Comparison of ENCODE assay signal across 7 cellular contexts in the genomic region with DNA sequence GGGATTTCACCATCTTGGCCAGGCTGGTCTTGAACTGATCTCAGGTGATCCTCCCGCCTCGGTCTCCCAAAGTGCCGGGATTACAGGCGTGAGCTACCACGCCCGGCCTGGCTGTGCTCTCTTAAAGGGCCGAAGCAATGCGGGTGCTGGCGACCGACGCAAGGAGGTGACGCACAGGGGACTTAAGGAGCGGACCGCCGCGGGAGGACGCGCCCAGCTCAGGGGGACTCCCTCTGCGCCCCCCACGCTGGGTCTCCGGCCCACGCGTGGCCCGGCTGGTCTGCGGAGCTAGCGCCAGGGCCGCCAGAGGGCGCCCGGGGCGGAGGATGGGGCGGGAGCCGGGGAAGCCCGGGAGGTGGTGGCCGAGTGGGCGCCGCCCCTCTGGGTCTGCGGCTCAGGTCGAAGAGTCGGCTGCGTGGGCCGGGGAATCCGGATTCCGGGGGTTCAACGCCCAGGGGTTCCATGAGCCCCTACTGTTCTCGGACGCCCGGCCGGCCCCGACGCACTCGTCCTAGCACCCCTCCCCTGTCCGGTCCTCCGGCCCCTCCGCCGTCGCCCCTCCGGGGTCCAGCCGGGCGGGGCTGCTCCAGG. TPM values are rescaled to one million over a fixed set of nuclear protein-coding genes. Genes with fewer than 3 reads are reported as not detected.
DNase-seq lines count a peak whose midpoint lies in the region; ATAC-seq, FAIRE-seq and TF ChIP-seq lines count a peak whose summit lies in the region.

No MANE protein-coding gene starts in this region.

- peak; percentile 27 for FAIRE-seq in GM12892 (lab: Jason Lieb, UNC)

- intact Hi-C loops in left colon (cut with DNase I, micrococcal nuclease): no loop called here

- ATAC-seq in HG02642 (IDR thresholded peaks at IDR 0.05; ENCODE audit: poor library complexity, unreplicated experiment) (peak; percentile 78), left colon (peak; percentile 81)

- DNase-seq in GM12892 (ENCODE audit: insufficient read length) (peak; percentile 88), NCI-H128 (lab: John Stamatoyannopoulos, UW; ENCODE audit: unreplicated experiment) (peak; percentile 37), cerebellum (ENCODE audit: low spot score) (peak; percentile 84), left colon (peak; percentile 50 to 77)
- DNase-seq in activated CD4-positive, CD25-positive, alpha-beta regulatory T cell treated with anti-CD3 and anti-CD28 coated beads, Interleukin-2, amount 50 U/mL, for 72 hours: peak; percentile 76
- DNase-seq in stimulated activated CD4-positive, alpha-beta T cell treated with anti-CD3 and anti-CD28 coated beads, Interleukin-2, amount 100 ng/mL, for 24 hours: peak; percentile 68 to 80

- no peak for TF ChIP-seq POLR2A in GM12892 (IDR thresholded peaks at IDR 0.05; ENCODE audit: low read depth, low read length)

RNA-seq across cellular contexts. Expression of a gene that starts 0.5 kb away (rescaled TPM):
- polyA plus RNA-seq in GM12892 (2012; ENCODE audit: missing spikeins): 1.5 TPM
- total RNA-seq in cerebellum: 11.5 TPM
- 1 to 10 TPM; 2.9 to 9.2 TPM for total RNA-seq in left colon

RNA-seq across cellular contexts. Expression of a gene that starts 35.7 kb away (rescaled TPM):
- polyA plus RNA-seq in GM12892 (2012; ENCODE audit: missing spikeins): 23.2 TPM
- 29.1 TPM for total RNA-seq in cerebellum
- total RNA-seq in left colon: 10 to 100 TPM; 13.8 to 16.5 TPM

RNA-seq across cellular contexts. Expression of a gene that starts 49.0 kb away (rescaled TPM):
- polyA plus RNA-seq in GM12892 (2012; ENCODE audit: missing spikeins): 41.0 TPM
- 13.3 TPM for total RNA-seq in cerebellum
- 10 to 100 TPM; 50.9 to 69.3 TPM for total RNA-seq in left colon

Comparison
In these comparisons a context has a peak if more than half of its experiments do, and no peak if none do; other contexts are left out.
1. Peak in every context shown above with its lines: DNase-seq and ATAC-seq.
2. DNase-seq: peak in every context shown above with its lines; median percentile 88 in GM12892; 84 in cerebellum; 76 in activated CD4-positive, CD25-positive, alpha-beta regulatory T cell treated with anti-CD3 and anti-CD28 coated beads, Interleukin-2, amount 50 U/mL, for 72 hours; 74 in stimulated activated CD4-positive, alpha-beta T cell treated with anti-CD3 and anti-CD28 coated beads, Interleukin-2, amount 100 ng/mL, for 24 hours; 64 in left colon; 37 in NCI-H128.